Comparison of ENCODE assay signal across 1 cellular context in genomic region chr17:34961093-34961911, GRCh38.
TF ChIP-seq lines count a peak whose summit lies in the region.

A gene with protein sequence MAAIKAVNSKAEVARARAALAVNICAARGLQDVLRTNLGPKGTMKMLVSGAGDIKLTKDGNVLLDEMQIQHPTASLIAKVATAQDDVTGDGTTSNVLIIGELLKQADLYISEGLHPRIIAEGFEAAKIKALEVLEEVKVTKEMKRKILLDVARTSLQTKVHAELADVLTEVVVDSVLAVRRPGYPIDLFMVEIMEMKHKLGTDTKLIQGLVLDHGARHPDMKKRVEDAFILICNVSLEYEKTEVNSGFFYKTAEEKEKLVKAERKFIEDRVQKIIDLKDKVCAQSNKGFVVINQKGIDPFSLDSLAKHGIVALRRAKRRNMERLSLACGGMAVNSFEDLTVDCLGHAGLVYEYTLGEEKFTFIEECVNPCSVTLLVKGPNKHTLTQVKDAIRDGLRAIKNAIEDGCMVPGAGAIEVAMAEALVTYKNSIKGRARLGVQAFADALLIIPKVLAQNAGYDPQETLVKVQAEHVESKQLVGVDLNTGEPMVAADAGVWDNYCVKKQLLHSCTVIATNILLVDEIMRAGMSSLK (minus strand): TSS chr17:34961460. CDS start chr17:34961393, 67 bp downstream.
A gene with protein sequence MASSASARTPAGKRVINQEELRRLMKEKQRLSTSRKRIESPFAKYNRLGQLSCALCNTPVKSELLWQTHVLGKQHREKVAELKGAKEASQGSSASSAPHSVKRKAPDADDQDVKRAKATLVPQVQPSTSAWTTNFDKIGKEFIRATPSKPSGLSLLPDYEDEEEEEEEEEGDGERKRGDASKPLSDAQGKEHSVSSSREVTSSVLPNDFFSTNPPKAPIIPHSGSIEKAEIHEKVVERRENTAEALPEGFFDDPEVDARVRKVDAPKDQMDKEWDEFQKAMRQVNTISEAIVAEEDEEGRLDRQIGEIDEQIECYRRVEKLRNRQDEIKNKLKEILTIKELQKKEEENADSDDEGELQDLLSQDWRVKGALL (plus strand): TSS chr17:34961540. CDS start chr17:34961567, 27 bp downstream.

TF ChIP-seq in K562, 482 proteins besides CTCF, POLR2A, EP300 and RAD21 (continued from another document and continues in another):
- no peak; the same call in 1 of the 2 replicates for TF ChIP-seq CGGBP1 (CRISPR knock-in tag; IDR thresholded peaks at IDR 0.05)
- TF ChIP-seq SMAD4 (CRISPR knock-in tag; conservative IDR thresholded peaks at IDR 0.05): peak; percentile 47; the same call in 1 of the 2 replicates
- no peak for TF ChIP-seq NUFIP1 (IDR thresholded peaks at IDR 0.05; ENCODE audit: partially characterized antibody)
- TF ChIP-seq DACH1 (IDR thresholded peaks at IDR 0.05; ENCODE audit: partially characterized antibody): no peak
- no peak for TF ChIP-seq SRSF7 (optimal IDR thresholded peaks at IDR 0.05; ENCODE audit: low read depth, low read length)
- peak; percentile 45; the same call in 1 of the 2 replicates for TF ChIP-seq CTBP1 (IDR thresholded peaks at IDR 0.05; ENCODE audit: borderline replicate concordance)
- TF ChIP-seq L3MBTL2 (IDR thresholded peaks at IDR 0.05): peak; percentile 87
- peak; percentile 94 for TF ChIP-seq POLR2H (tag; IDR thresholded peaks at IDR 0.05; ENCODE audit: low read depth)
- TF ChIP-seq E2F3 (CRISPR knock-in tag; IDR thresholded peaks at IDR 0.05): 0 out of 2 replicates have a peak, but pooled peaks have one; percentile 39
- peak; percentile 52 for TF ChIP-seq BRD9 (IDR thresholded peaks at IDR 0.05; ENCODE audit: low read depth, partially characterized antibody)
- TF ChIP-seq, protein P1, sequence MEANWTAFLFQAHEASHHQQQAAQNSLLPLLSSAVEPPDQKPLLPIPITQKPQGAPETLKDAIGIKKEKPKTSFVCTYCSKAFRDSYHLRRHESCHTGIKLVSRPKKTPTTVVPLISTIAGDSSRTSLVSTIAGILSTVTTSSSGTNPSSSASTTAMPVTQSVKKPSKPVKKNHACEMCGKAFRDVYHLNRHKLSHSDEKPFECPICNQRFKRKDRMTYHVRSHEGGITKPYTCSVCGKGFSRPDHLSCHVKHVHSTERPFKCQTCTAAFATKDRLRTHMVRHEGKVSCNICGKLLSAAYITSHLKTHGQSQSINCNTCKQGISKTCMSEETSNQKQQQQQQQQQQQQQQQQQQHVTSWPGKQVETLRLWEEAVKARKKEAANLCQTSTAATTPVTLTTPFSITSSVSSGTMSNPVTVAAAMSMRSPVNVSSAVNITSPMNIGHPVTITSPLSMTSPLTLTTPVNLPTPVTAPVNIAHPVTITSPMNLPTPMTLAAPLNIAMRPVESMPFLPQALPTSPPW (CRISPR knock-in tag; IDR thresholded peaks at IDR 0.05): no peak
- TF ChIP-seq CBX1 (IDR thresholded peaks at IDR 0.05; ENCODE audit: low read depth): peak; percentile 53; the same call in 1 of the 2 replicates
- TF ChIP-seq GABPA (tag; conservative IDR thresholded peaks at IDR 0.05; ENCODE audit: low read depth): peak; percentile 98
- 0 out of 2 replicates have a peak, but pooled peaks have one; percentile 14 for TF ChIP-seq ATF3 (IDR thresholded peaks at IDR 0.05)
- TF ChIP-seq ATF3 (CRISPR knock-in tag; conservative IDR thresholded peaks at IDR 0.05): no peak
- 0 out of 2 replicates have a peak, but pooled peaks have one; percentile 16 for TF ChIP-seq OTX1 (CRISPR knock-in tag; IDR thresholded peaks at IDR 0.05)
- peak; percentile 59; the same call in 1 of the 2 replicates for TF ChIP-seq ZNF589 (CRISPR knock-in tag; IDR thresholded peaks at IDR 0.05; ENCODE audit: low read depth)
- TF ChIP-seq ESRRB (CRISPR knock-in tag; IDR thresholded peaks at IDR 0.05; ENCODE audit: borderline replicate concordance): no peak
- TF ChIP-seq RB1 (IDR thresholded peaks at IDR 0.05; ENCODE audit: low read depth): peak; percentile 39; the same call in 1 of the 2 replicates
- peak; percentile 68; the same call in 1 of the 2 replicates for TF ChIP-seq DIDO1 (tag; IDR thresholded peaks at IDR 0.05; ENCODE audit: low read depth)
- TF ChIP-seq DMBX1 (CRISPR knock-in tag; IDR thresholded peaks at IDR 0.05; ENCODE audit: borderline replicate concordance): peak; percentile 38; the same call in 1 of the 2 replicates
- TF ChIP-seq C11orf30 (IDR thresholded peaks at IDR 0.05; ENCODE audit: low read depth): peak; percentile 100
- TF ChIP-seq, protein P2, sequence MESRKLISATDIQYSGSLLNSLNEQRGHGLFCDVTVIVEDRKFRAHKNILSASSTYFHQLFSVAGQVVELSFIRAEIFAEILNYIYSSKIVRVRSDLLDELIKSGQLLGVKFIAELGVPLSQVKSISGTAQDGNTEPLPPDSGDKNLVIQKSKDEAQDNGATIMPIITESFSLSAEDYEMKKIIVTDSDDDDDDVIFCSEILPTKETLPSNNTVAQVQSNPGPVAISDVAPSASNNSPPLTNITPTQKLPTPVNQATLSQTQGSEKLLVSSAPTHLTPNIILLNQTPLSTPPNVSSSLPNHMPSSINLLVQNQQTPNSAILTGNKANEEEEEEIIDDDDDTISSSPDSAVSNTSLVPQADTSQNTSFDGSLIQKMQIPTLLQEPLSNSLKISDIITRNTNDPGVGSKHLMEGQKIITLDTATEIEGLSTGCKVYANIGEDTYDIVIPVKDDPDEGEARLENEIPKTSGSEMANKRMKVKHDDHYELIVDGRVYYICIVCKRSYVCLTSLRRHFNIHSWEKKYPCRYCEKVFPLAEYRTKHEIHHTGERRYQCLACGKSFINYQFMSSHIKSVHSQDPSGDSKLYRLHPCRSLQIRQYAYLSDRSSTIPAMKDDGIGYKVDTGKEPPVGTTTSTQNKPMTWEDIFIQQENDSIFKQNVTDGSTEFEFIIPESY (CRISPR knock-in tag; IDR thresholded peaks at IDR 0.05): no peak
- TF ChIP-seq ZKSCAN1 (IDR thresholded peaks at IDR 0.05; ENCODE audit: low read depth, low read length): peak; percentile 7; the same call in 1 of the 2 replicates
- TF ChIP-seq SIN3B (IDR thresholded peaks at IDR 0.05; ENCODE audit: low read depth): peak; percentile 100
- TF ChIP-seq ZNF316 (IDR thresholded peaks at IDR 0.05): peak; percentile 39; the same call in 1 of the 2 replicates
- TF ChIP-seq KAT8 (IDR thresholded peaks at IDR 0.05; ENCODE audit: low read depth): peak; percentile 82
- TF ChIP-seq MTA3 (IDR thresholded peaks at IDR 0.05; ENCODE audit: borderline replicate concordance): peak; percentile 62; the same call in 1 of the 2 replicates
- TF ChIP-seq ZBTB40 (IDR thresholded peaks at IDR 0.05): peak; percentile 96
- TF ChIP-seq ZBTB40 (CRISPR knock-in tag; IDR thresholded peaks at IDR 0.05): no peak
- 0 out of 2 replicates have a peak, but pooled peaks have one; percentile 18 for TF ChIP-seq SMARCA4 (IDR thresholded peaks at IDR 0.05)
- TF ChIP-seq ELF1 (tag; IDR thresholded peaks at IDR 0.05): peak; percentile 56; the same call in 1 of the 2 replicates
- TF ChIP-seq BRF1 (IDR thresholded peaks at IDR 0.05; ENCODE audit: borderline replicate concordance, extremely low read depth, insufficient read length): no peak
- TF ChIP-seq ZBTB8A (IDR thresholded peaks at IDR 0.05; ENCODE audit: partially characterized antibody): no peak
- TF ChIP-seq KAT7 (CRISPR knock-in tag; IDR thresholded peaks at IDR 0.05; ENCODE audit: borderline replicate concordance): peak; percentile 23; the same call in 1 of the 2 replicates
- TF ChIP-seq MLLT1 (IDR thresholded peaks at IDR 0.05): peak; percentile 29 to 94; a peak in 2 of 4 replicates
- 0 out of 2 replicates have a peak, but pooled peaks have one; percentile 49 for TF ChIP-seq ZNF197 (CRISPR knock-in tag; IDR thresholded peaks at IDR 0.05; ENCODE audit: low read depth)
- no peak for TF ChIP-seq IRF2 (CRISPR knock-in tag; IDR thresholded peaks at IDR 0.05)
- TF ChIP-seq RBFOX2 (IDR thresholded peaks at IDR 0.05; ENCODE audit: low read depth, low read length): peak; percentile 99
- peak; percentile 96 for TF ChIP-seq TAF1 (IDR thresholded peaks at IDR 0.05; ENCODE audit: control insufficient read depth, extremely low read depth, insufficient read depth, low read length, severe bottlenecking)
- TF ChIP-seq MEIS2 (IDR thresholded peaks at IDR 0.05; ENCODE audit: partially characterized antibody): no peak
- peak; percentile 34; the same call in 1 of the 2 replicates for TF ChIP-seq TFAP4 (CRISPR knock-in tag; IDR thresholded peaks at IDR 0.05; ENCODE audit: borderline replicate concordance)
- peak; percentile 5; the same call in 1 of the 2 replicates for TF ChIP-seq MAFK (IDR thresholded peaks at IDR 0.05; ENCODE audit: low read length)
